ENCODE assay signal across 22 cellular contexts in the genomic region with DNA sequence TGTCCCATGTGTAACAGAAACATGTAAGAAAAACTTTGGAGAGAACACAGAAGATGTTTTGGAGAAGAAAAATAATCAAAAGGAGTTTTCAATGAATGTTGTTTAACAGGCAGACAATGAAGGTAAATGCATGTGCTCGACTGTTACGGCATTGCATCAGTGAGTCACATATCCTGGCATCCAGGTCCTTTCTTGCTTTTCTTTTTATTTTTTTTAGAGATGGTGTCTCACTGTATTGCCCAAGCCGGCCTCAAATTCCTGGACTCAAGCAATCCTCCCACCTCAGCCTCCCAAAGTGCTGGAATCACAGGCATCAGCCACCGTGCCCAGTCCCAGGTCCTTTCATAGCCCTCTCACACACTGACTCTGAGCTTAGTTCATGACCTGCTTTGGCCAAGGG.
"Had no signal": no experiment of that assay in that cellular context is flagged by ENCODE, and none has a peak within 500 bp of the region (broad histone marks: within the 10 kb centered on the region; RNA-seq: fewer than 3 reads in every experiment).

No MANE protein-coding gene starts in this region.

- H3K9me3 ChIP-seq: colonic mucosa, gastrocnemius medialis had no signal

- H3K4me1 ChIP-seq: colonic mucosa, esophagus muscularis mucosa, heart right ventricle, left lung, lower lobe of right lung had no signal

- H3K4me1 Mint-ChIP-seq: endodermal cell had no signal

- H3K27me3 Mint-ChIP-seq: dendritic cell treated with granulocyte-macrophage colony-stimulating factor and Interleukin-4, amounts not matched to agents 40 ng/mL and 50 ng/mL, for 4 days; effector memory CD8-positive, alpha-beta T cell; memory B cell had no signal

- H3K4me3 Mint-ChIP-seq: dendritic cell treated with granulocyte-macrophage colony-stimulating factor and Interleukin-4, amounts not matched to agents 40 ng/mL and 50 ng/mL, for 4 days; effector memory CD8-positive, alpha-beta T cell; endodermal cell; memory B cell; naive B cell had no signal

- H3K27ac ChIP-seq: colonic mucosa, esophagus muscularis mucosa, gastrocnemius medialis, heart right ventricle, left lung, lower lobe of right lung had no signal

- H3K27me3 ChIP-seq: colonic mucosa, esophagus muscularis mucosa, gastrocnemius medialis, heart right ventricle, left lung had no signal

- DNase-seq: colonic mucosa; cortex of kidney; effector CD8-positive, alpha-beta T cell; effector memory CD8-positive, alpha-beta T cell; endodermal cell; foreskin melanocyte; gastrocnemius medialis; glutamatergic neuron; head of caudate nucleus; heart right ventricle; hippocampal formation; left cardiac atrium; left lung; left ventricle myocardium superior; lower lobe of right lung; mesendoderm; midbrain; mucosa of descending colon; naive B cell had no signal

- H3K4me3 ChIP-seq: colonic mucosa, esophagus muscularis mucosa, gastrocnemius medialis, heart right ventricle, left lung, lower lobe of right lung, mucosa of descending colon had no signal

- H3K27ac Mint-ChIP-seq: dendritic cell treated with granulocyte-macrophage colony-stimulating factor and Interleukin-4, amounts not matched to agents 40 ng/mL and 50 ng/mL, for 4 days; effector memory CD8-positive, alpha-beta T cell; endodermal cell; memory B cell; naive B cell had no signal

- H3K36me3 ChIP-seq: colonic mucosa, esophagus muscularis mucosa, heart right ventricle, left lung, lower lobe of right lung had no signal
